ENCODE assay signal across 19 cellular contexts in genomic region chr5:109168151-109168550, GRCh38.
A peak's percentile ranks its signal among the peaks of the same experiment; 100 is the strongest.
DNase-seq lines count a peak whose midpoint lies in the region; ATAC-seq and TF ChIP-seq lines count a peak whose summit lies in the region.
"Had no signal": no experiment of that assay in that cellular context is flagged by ENCODE, and none has a peak within 500 bp of the region (broad histone marks: within the 10 kb centered on the region; RNA-seq: fewer than 3 reads in every experiment).

No MANE protein-coding gene starts in this region.

- H3K27ac ChIP-seq in A673 (ENCODE audit: low read depth, low read length, poor library complexity, severe bottlenecking), result no peak overlapping the region
- H3K27ac ChIP-seq in endodermal cell (ENCODE audit: low read depth, low read length), result no peak overlapping the region
- no peak overlapping the region for H3K27ac ChIP-seq in PC-3 (ENCODE audit: low read length)
- H3K27ac ChIP-seq: A549 had no signal

- H3K79me2 ChIP-seq in PC-3 (ENCODE audit: low read length), result no peaks in the 10 kb centered on the region

- no peaks in the 10 kb centered on the region for H3K36me3 ChIP-seq in A673 (ENCODE audit: insufficient read depth, low read length, poor library complexity, severe bottlenecking)
- H3K36me3 ChIP-seq in HAP-1 (replicated peaks), result no peaks in the 10 kb centered on the region
- H3K36me3 ChIP-seq in endodermal cell (ENCODE audit: control insufficient read depth, insufficient read depth, low read length), result no peaks in the 10 kb centered on the region
- H3K36me3 ChIP-seq in PC-3 (ENCODE audit: low read depth, low read length), result no peaks in the 10 kb centered on the region

- no peaks in the 10 kb centered on the region for H3F3A ChIP-seq in PC-3 (ENCODE audit: low read length, unreplicated experiment)

- H3K4me2 ChIP-seq in PC-3 (ENCODE audit: low read length), result no peak overlapping the region
- H3K4me2 ChIP-seq: A549 had no signal

- H3K36me3 Mint-ChIP-seq in endodermal cell (ENCODE audit: low read depth), result no peaks in the 10 kb centered on the region

- TF ChIP-seq CTCF in A673 (conservative IDR thresholded peaks at IDR 0.05; ENCODE audit: low read depth, low read length) (no peak), endodermal cell (conservative IDR thresholded peaks at IDR 0.05) (no peak), PC-3 (conservative IDR thresholded peaks at IDR 0.05; ENCODE audit: low read depth, low read length) (no peak)

- H3K4me3 Mint-ChIP-seq in endodermal cell, result no peak overlapping the region
- H3K4me3 Mint-ChIP-seq: CD4-positive, alpha-beta memory T cell had no signal

- H3K4me1 Mint-ChIP-seq in endodermal cell, result peaks cover 10% of the 10 kb centered on the region
- H3K4me1 Mint-ChIP-seq: CD4-positive, alpha-beta memory T cell had no signal

- DNase-seq in A673 (ENCODE audit: low spot score) (peak; percentile 89), HAP-1 (ENCODE audit: low spot score in 2 of 2) (peak; percentile 12 to 55), endodermal cell (no peak), myocyte (ENCODE audit: low read depth) (peak; percentile 13), PC-3 (no peak), NCI-H345 treated with DMSO at 0.1 percent for 48 hours (lab: John Stamatoyannopoulos, UW; ENCODE audit: unreplicated experiment) (no peak)
- DNase-seq: 8988T; C1 segment of cervical spinal cord; Calu3; CD4-positive, alpha-beta memory T cell; COR-L47; DMS53; DMS79 treated with DMSO at 0.1 percent for 48 hours; GF-D8; GOT3; HCEC 1CT had no signal

- no peaks in the 10 kb centered on the region for H3K9me3 Mint-ChIP-seq in endodermal cell

- ATAC-seq in HG03520 (IDR thresholded peaks at IDR 0.05; ENCODE audit: unreplicated experiment) (no peak), PC-3 (no peak), HG02623 (IDR thresholded peaks at IDR 0.05; ENCODE audit: unreplicated experiment) (no peak)
- ATAC-seq: A549 had no signal

- H3K9ac ChIP-seq in endodermal cell (ENCODE audit: extremely low read depth, low read length, poor library complexity, severe bottlenecking) (no peak overlapping the region), PC-3 (ENCODE audit: low read length) (no peak overlapping the region)

- peak overlapping the region; percentile 46 for H3K27ac Mint-ChIP-seq in endodermal cell
- H3K27ac Mint-ChIP-seq: CD4-positive, alpha-beta memory T cell had no signal

- CTCF ChIA-PET in A673 (lab: Charles Lee) (no interaction called here), PC-3 (lab: Charles Lee) (no interaction called here)

- no peaks in the 10 kb centered on the region for H3K9me2 ChIP-seq in PC-3 (replicated peaks; ENCODE audit: low read length)

- no peaks in the 10 kb centered on the region for H3K9me3 ChIP-seq in A673 (ENCODE audit: low read depth, low read length, poor library complexity, severe bottlenecking)
- no peaks in the 10 kb centered on the region for H3K9me3 ChIP-seq in HAP-1
- no peaks in the 10 kb centered on the region for H3K9me3 ChIP-seq in endodermal cell (ENCODE audit: control insufficient read depth, low read length)
- H3K9me3 ChIP-seq in PC-3 (ENCODE audit: low read length), result no peaks in the 10 kb centered on the region
- H3K9me3 ChIP-seq: A549 had no signal

- H3K4me3 ChIP-seq in A673 (ENCODE audit: low read depth, low read length, poor library complexity, severe bottlenecking) (no peak overlapping the region), HAP-1 (no peak overlapping the region), endodermal cell (ENCODE audit: low read length) (no peak overlapping the region), PC-3 (ENCODE audit: low read length) (no peak overlapping the region)
- H3K4me3 ChIP-seq: A549 had no signal

- peaks cover 20% of the 10 kb centered on the region for H3K4me1 ChIP-seq in A673 (ENCODE audit: insufficient read depth, low read length, poor library complexity, severe bottlenecking)
- peaks cover 29% of the 10 kb centered on the region for H3K4me1 ChIP-seq in HAP-1
- peaks cover 5% of the 10 kb centered on the region for H3K4me1 ChIP-seq in endodermal cell (ENCODE audit: control insufficient read depth, insufficient read depth, low read length)
- H3K4me1 ChIP-seq in PC-3 (ENCODE audit: insufficient read depth, low read length), result no peaks in the 10 kb centered on the region
- H3K4me1 ChIP-seq: A549 had no signal

- no peak overlapping the region for H2AFZ ChIP-seq in PC-3 (ENCODE audit: low read length)

- intact Hi-C loops in A673 (cut with micrococcal nuclease; ENCODE audit: unreplicated experiment), result no loop called here
- intact Hi-C loops in PC-3 (cut with micrococcal nuclease), result no loop called here

- no peaks in the 10 kb centered on the region for H4K20me1 ChIP-seq in PC-3 (ENCODE audit: low read length)

- POLR2A ChIA-PET in A673 (lab: Charles Lee; ENCODE audit: low non-redundant PET) (no interaction called here), PC-3 (lab: Charles Lee; ENCODE audit: unreplicated experiment) (no interaction called here)

- no TSS peak for BruUV-seq in A673 (replicated peaks; lab: Mats Ljungman, UMichigan)
- no TSS peak for BruUV-seq in PC-3 (replicated peaks; lab: Mats Ljungman, UMichigan)

- no peaks in the 10 kb centered on the region for H3K27me3 Mint-ChIP-seq in endodermal cell (ENCODE audit: insufficient read depth)
- H3K27me3 Mint-ChIP-seq: CD4-positive, alpha-beta memory T cell had no signal

- H3K27me3 ChIP-seq in A673 (replicated peaks; ENCODE audit: insufficient read depth, low read depth, low read length, poor library complexity), result no peaks in the 10 kb centered on the region
- no peaks in the 10 kb centered on the region for H3K27me3 ChIP-seq in HAP-1 (ENCODE audit: low read depth)
- no peaks in the 10 kb centered on the region for H3K27me3 ChIP-seq in endodermal cell (ENCODE audit: control insufficient read depth, insufficient read depth, low read length, poor library complexity, severe bottlenecking)
- H3K27me3 ChIP-seq in PC-3 (ENCODE audit: low read length), result no peaks in the 10 kb centered on the region

- in situ Hi-C loops in HAP-1 (cut with MboI; ENCODE audit: low sequenced_read_pairs), result no loop called here

- 76 to 100% methylated on average over 1 to 3 of the region's 3 CpGs for WGBS in endodermal cell (ENCODE audit: insufficient coverage in 1 of 2, insufficient read length in 1 of 2), 2 experiments

Comparison
In these comparisons a context has a peak if more than half of its experiments do, and no peak if none do; other contexts are left out.
1. DNase-seq: peak in A673 (single experiment), HAP-1 (2 of 2) and myocyte (single experiment); none in endodermal cell (single experiment), PC-3 (single experiment) and NCI-H345 treated with DMSO at 0.1 percent for 48 hours (single experiment).